1 cellular context compared by ENCODE assay signal in genomic region chr20:5749512-5750490, GRCh38.
TF ChIP-seq lines count a peak whose summit lies in the region.

A gene with protein sequence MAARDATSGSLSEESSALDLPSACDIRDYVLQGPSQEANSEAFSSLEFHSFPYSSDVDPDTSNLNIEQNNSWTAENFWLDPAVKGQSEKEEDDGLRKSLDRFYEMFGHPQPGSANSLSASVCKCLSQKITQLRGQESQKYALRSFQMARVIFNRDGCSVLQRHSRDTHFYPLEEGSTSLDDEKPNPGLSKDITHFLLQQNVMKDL (plus strand): TSS chr20:5750401. CDS start chr20:5772866, 22,465 bp downstream.

TF ChIP-seq in HepG2, 621 proteins besides CTCF, POLR2A, EP300 and RAD21 (continued from another document and continues in another):
- peak; percentile 58; the same call in 1 of the 2 replicates for TF ChIP-seq TFDP1 (CRISPR knock-in tag; IDR thresholded peaks at IDR 0.05; ENCODE audit: borderline replicate concordance)
- peak; percentile 75; the same call in 1 of the 2 replicates for TF ChIP-seq ZMYM2 (CRISPR knock-in tag; IDR thresholded peaks at IDR 0.05)
- TF ChIP-seq, protein P1, sequence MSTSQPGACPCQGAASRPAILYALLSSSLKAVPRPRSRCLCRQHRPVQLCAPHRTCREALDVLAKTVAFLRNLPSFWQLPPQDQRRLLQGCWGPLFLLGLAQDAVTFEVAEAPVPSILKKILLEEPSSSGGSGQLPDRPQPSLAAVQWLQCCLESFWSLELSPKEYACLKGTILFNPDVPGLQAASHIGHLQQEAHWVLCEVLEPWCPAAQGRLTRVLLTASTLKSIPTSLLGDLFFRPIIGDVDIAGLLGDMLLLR (CRISPR knock-in tag; IDR thresholded peaks at IDR 0.05), result 0 out of 2 replicates have a peak, but pooled peaks have one; percentile 26
- TF ChIP-seq ZFP90 (CRISPR knock-in tag; IDR thresholded peaks at IDR 0.05; ENCODE audit: borderline replicate concordance), result no peak; the same call in 1 of the 2 replicates
- TF ChIP-seq MXD4 (CRISPR knock-in tag; IDR thresholded peaks at IDR 0.05), result peak; percentile 63
- peak; percentile 66; the same call in 1 of the 2 replicates for TF ChIP-seq ZSCAN21 (CRISPR knock-in tag; IDR thresholded peaks at IDR 0.05; ENCODE audit: borderline replicate concordance)
- TF ChIP-seq RFX1 (IDR thresholded peaks at IDR 0.05), result no peak
- TF ChIP-seq GTF2F1 (IDR thresholded peaks at IDR 0.05; ENCODE audit: low read length), result no peak
- peak; percentile 74; the same call in 1 of the 2 replicates for TF ChIP-seq SMAD3 (CRISPR knock-in tag; IDR thresholded peaks at IDR 0.05)
- TF ChIP-seq ATAD3A (CRISPR knock-in tag; IDR thresholded peaks at IDR 0.05), result no peak
- TF ChIP-seq SNAI1 (CRISPR knock-in tag; IDR thresholded peaks at IDR 0.05; ENCODE audit: borderline replicate concordance), result no peak
- TF ChIP-seq SAP130 (CRISPR knock-in tag; IDR thresholded peaks at IDR 0.05; ENCODE audit: low read depth), result peak; percentile 72; the same call in 1 of the 2 replicates
- peak; percentile 89 for TF ChIP-seq GATAD1 (CRISPR knock-in tag; IDR thresholded peaks at IDR 0.05)
- no peak for TF ChIP-seq NFKBIZ (CRISPR knock-in tag; IDR thresholded peaks at IDR 0.05)
- TF ChIP-seq ZNF18 (CRISPR knock-in tag; IDR thresholded peaks at IDR 0.05; ENCODE audit: insufficient replicate concordance), result no peak
- TF ChIP-seq SP5 (CRISPR knock-in tag; IDR thresholded peaks at IDR 0.05; ENCODE audit: borderline replicate concordance, low read depth), result 0 out of 2 replicates have a peak, but pooled peaks have one; percentile 51
- TF ChIP-seq, protein P2, sequence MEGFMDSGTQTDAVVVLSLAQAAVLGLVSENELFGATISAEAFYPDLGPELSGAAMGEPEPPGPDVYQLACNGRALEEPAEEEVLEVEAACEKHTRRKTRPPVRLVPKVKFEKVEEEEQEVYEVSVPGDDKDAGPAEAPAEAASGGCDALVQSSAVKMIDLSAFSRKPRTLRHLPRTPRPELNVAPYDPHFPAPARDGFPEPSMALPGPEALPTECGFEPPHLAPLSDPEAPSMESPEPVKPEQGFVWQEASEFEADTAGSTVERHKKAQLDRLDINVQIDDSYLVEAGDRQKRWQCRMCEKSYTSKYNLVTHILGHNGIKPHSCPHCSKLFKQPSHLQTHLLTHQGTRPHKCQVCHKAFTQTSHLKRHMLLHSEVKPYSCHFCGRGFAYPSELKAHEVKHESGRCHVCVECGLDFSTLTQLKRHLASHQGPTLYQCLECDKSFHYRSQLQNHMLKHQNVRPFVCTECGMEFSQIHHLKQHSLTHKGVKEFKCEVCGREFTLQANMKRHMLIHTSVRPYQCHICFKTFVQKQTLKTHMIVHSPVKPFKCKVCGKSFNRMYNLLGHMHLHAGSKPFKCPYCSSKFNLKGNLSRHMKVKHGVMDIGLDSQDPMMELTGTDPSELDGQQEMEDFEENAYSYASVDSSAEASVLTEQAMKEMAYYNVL (CRISPR knock-in tag; IDR thresholded peaks at IDR 0.05; ENCODE audit: borderline replicate concordance), result no peak
- TF ChIP-seq HDAC6 (IDR thresholded peaks at IDR 0.05; ENCODE audit: low read depth, low read length), result no peak
- no peak for TF ChIP-seq AFF4 (CRISPR knock-in tag; IDR thresholded peaks at IDR 0.05)
- no peak for TF ChIP-seq RAD51 (IDR thresholded peaks at IDR 0.05; ENCODE audit: borderline replicate concordance)
- TF ChIP-seq GABPB1 (CRISPR knock-in tag; IDR thresholded peaks at IDR 0.05), result peak; percentile 94
- no peak for TF ChIP-seq ZNF431 (CRISPR knock-in tag; IDR thresholded peaks at IDR 0.05; ENCODE audit: borderline replicate concordance, low read depth)
- 0 out of 2 replicates have a peak, but pooled peaks have one; percentile 23 for TF ChIP-seq SALL2 (CRISPR knock-in tag; IDR thresholded peaks at IDR 0.05)
- 0 out of 2 replicates have a peak, but pooled peaks have one; percentile 67 for TF ChIP-seq ZNF839 (CRISPR knock-in tag; IDR thresholded peaks at IDR 0.05; ENCODE audit: borderline replicate concordance)
- peak; percentile 54; the same call in 1 of the 2 replicates for TF ChIP-seq ZNF703 (CRISPR knock-in tag; IDR thresholded peaks at IDR 0.05; ENCODE audit: borderline replicate concordance)
- no peak for TF ChIP-seq SRSF9 (IDR thresholded peaks at IDR 0.05; ENCODE audit: borderline replicate concordance, insufficient read depth, low read depth, low read length, poor library complexity, severe bottlenecking)
- TF ChIP-seq PHF8 (CRISPR knock-in tag; IDR thresholded peaks at IDR 0.05), result peak; percentile 62
- no peak for TF ChIP-seq ZNF33B (CRISPR knock-in tag; IDR thresholded peaks at IDR 0.05)
- no peak for TF ChIP-seq TOPORS (CRISPR knock-in tag; IDR thresholded peaks at IDR 0.05)
- no peak for TF ChIP-seq BATF2 (CRISPR knock-in tag; IDR thresholded peaks at IDR 0.05)
- TF ChIP-seq, protein P3, sequence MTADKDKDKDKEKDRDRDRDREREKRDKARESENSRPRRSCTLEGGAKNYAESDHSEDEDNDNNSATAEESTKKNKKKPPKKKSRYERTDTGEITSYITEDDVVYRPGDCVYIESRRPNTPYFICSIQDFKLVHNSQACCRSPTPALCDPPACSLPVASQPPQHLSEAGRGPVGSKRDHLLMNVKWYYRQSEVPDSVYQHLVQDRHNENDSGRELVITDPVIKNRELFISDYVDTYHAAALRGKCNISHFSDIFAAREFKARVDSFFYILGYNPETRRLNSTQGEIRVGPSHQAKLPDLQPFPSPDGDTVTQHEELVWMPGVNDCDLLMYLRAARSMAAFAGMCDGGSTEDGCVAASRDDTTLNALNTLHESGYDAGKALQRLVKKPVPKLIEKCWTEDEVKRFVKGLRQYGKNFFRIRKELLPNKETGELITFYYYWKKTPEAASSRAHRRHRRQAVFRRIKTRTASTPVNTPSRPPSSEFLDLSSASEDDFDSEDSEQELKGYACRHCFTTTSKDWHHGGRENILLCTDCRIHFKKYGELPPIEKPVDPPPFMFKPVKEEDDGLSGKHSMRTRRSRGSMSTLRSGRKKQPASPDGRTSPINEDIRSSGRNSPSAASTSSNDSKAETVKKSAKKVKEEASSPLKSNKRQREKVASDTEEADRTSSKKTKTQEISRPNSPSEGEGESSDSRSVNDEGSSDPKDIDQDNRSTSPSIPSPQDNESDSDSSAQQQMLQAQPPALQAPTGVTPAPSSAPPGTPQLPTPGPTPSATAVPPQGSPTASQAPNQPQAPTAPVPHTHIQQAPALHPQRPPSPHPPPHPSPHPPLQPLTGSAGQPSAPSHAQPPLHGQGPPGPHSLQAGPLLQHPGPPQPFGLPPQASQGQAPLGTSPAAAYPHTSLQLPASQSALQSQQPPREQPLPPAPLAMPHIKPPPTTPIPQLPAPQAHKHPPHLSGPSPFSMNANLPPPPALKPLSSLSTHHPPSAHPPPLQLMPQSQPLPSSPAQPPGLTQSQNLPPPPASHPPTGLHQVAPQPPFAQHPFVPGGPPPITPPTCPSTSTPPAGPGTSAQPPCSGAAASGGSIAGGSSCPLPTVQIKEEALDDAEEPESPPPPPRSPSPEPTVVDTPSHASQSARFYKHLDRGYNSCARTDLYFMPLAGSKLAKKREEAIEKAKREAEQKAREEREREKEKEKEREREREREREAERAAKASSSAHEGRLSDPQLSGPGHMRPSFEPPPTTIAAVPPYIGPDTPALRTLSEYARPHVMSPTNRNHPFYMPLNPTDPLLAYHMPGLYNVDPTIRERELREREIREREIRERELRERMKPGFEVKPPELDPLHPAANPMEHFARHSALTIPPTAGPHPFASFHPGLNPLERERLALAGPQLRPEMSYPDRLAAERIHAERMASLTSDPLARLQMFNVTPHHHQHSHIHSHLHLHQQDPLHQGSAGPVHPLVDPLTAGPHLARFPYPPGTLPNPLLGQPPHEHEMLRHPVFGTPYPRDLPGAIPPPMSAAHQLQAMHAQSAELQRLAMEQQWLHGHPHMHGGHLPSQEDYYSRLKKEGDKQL (CRISPR knock-in tag; IDR thresholded peaks at IDR 0.05; ENCODE audit: low read depth), result no peak
- no peak for TF ChIP-seq ZBTB7B (CRISPR knock-in tag; IDR thresholded peaks at IDR 0.05)
- TF ChIP-seq TBP (CRISPR knock-in tag; IDR thresholded peaks at IDR 0.05), result 0 out of 2 replicates have a peak, but pooled peaks have one; percentile 36
- no peak for TF ChIP-seq CC2D1A (CRISPR knock-in tag; IDR thresholded peaks at IDR 0.05)
- peak; percentile 76 for TF ChIP-seq TAF1 (CRISPR knock-in tag; IDR thresholded peaks at IDR 0.05)
- no peak; the same call in 1 of the 2 replicates for TF ChIP-seq GMEB1 (CRISPR knock-in tag; IDR thresholded peaks at IDR 0.05; ENCODE audit: borderline replicate concordance)
- peak; percentile 17 for TF ChIP-seq DBP (CRISPR knock-in tag; IDR thresholded peaks at IDR 0.05; ENCODE audit: not compliant biosample characterization)
- no peak for TF ChIP-seq HINFP (CRISPR knock-in tag; IDR thresholded peaks at IDR 0.05; ENCODE audit: low read depth)
- no peak for TF ChIP-seq MTA3 (CRISPR knock-in tag; IDR thresholded peaks at IDR 0.05)
- no peak for TF ChIP-seq SNRNP70 (IDR thresholded peaks at IDR 0.05; ENCODE audit: low read depth, low read length)
- no peak for TF ChIP-seq ARNT (IDR thresholded peaks at IDR 0.05)
- TF ChIP-seq RFXANK (CRISPR knock-in tag; IDR thresholded peaks at IDR 0.05), result no peak
